ENCODE assay signal across 9 cellular contexts in genomic region chr18:961644-962355, GRCh38. TPM values are rescaled to one million over a fixed set of nuclear protein-coding genes. Genes with fewer than 3 reads are reported as not detected.
DNase-seq lines count a peak whose midpoint lies in the region; ATAC-seq, FAIRE-seq and TF ChIP-seq lines count a peak whose summit lies in the region.
"Had no signal": no experiment of that assay in that cellular context is flagged by ENCODE, and none has a peak within 500 bp of the region (broad histone marks: within the 10 kb centered on the region; RNA-seq: fewer than 3 reads in every experiment).

No MANE protein-coding gene starts in this region.

- H3K27me3 ChIP-seq in endothelial cell of umbilical vein (ENCODE audit: control insufficient read depth in 2 of 2, insufficient read depth in 2 of 2, low read length in 2 of 2) (peaks cover 3 to 10% of the 10 kb centered on the region in 2 experiments), thyroid gland (no peaks in the 10 kb centered on the region)

- H3K27ac ChIP-seq in endothelial cell of umbilical vein (ENCODE audit: insufficient read depth, low read depth, low read length) (no peak overlapping the region), thyroid gland (peak overlapping the region in 1 of 3 donors; percentile 62)

- peak overlapping the region; percentile 20 for H3K9ac ChIP-seq in endothelial cell of umbilical vein (replicated peaks; ENCODE audit: extremely low read depth, insufficient read depth, low read length)

- H3K79me2 ChIP-seq in endothelial cell of umbilical vein (ENCODE audit: control insufficient read depth, insufficient read depth, low read length): no peaks in the 10 kb centered on the region

- no peaks in the 10 kb centered on the region for H3K9me3 Mint-ChIP-seq in naive thymus-derived CD8-positive, alpha-beta T cell

- peak overlapping the region; percentile 69 for H3K4me2 ChIP-seq in endothelial cell of umbilical vein (ENCODE audit: insufficient read depth, low read length)

- H3K27ac Mint-ChIP-seq in naive thymus-derived CD8-positive, alpha-beta T cell: peak overlapping the region in 3 of 10 donors; percentile 3 to 34 (median 19)

- dilution Hi-C loops in endothelial cell of umbilical vein (cut with MboI; ENCODE audit: extremely low pct_ligation_motif_present, low sequenced_read_pairs): no loop called here

- no peaks in the 10 kb centered on the region for H3K36me3 Mint-ChIP-seq in naive thymus-derived CD8-positive, alpha-beta T cell

- peak; percentile 45 for DNase-seq in NCI-H345 (lab: John Stamatoyannopoulos, UW)
- DNase-seq in NCI-H345 treated with DMSO at 0.1 percent for 48 hours (lab: John Stamatoyannopoulos, UW; ENCODE audit: unreplicated experiment): no peak
- DNase-seq in NB4 (ENCODE audit: low read depth): peak; percentile 54
- DNase-seq in activated CD4-positive, alpha-beta T cell treated with anti-CD3 and anti-CD28 coated beads, Interleukin-2, amount 50 U/mL, for 24 hours (ENCODE audit: low read depth in 1 of 2, low spot score in 1 of 2): peak; percentile 3 to 7
- DNase-seq in endothelial cell of umbilical vein (ENCODE audit: low read depth, low spot score): peak; percentile 77
- DNase-seq in naive thymus-derived CD8-positive, alpha-beta T cell: peak in 9 of 10 donors; percentile 2 to 70 (median 38)
- peak; percentile 26 to 48 for DNase-seq in thyroid gland

- CTCF ChIA-PET in endothelial cell of umbilical vein (lab: Charles Lee): interaction anchor here (0.6 to 1.9 kb wide), 55 partner anchors 8 to 1585 kb away, joined by 3 to 28 read pairs (median 4); partner anchors contain the start of genes ADCYAP1 and ENOSF1

- H3K4me1 ChIP-seq in endothelial cell of umbilical vein (ENCODE audit: control insufficient read depth, extremely low read depth, insufficient read depth, low read length) (no peaks in the 10 kb centered on the region), thyroid gland (peaks cover 0 to 4% of the 10 kb centered on the region in 2 donors)

- no peak for TF ChIP-seq POLR2A in NB4 (IDR thresholded peaks at IDR 0.05; ENCODE audit: extremely low read depth, insufficient read length)
- no peak for TF ChIP-seq POLR2A in endothelial cell of umbilical vein (IDR thresholded peaks at IDR 0.05; ENCODE audit: low read depth, low read length)
- no peak for TF ChIP-seq POLR2A in thyroid gland (IDR thresholded peaks at IDR 0.05)

- H3K36me3 ChIP-seq in endothelial cell of umbilical vein (ENCODE audit: control insufficient read depth in 2 of 2, extremely low read depth in 1 of 2, insufficient read depth in 2 of 2, low read length in 2 of 2): no peaks in the 10 kb centered on the region
- H3K36me3 ChIP-seq in thyroid gland: no peaks in the 10 kb centered on the region

- no peaks in the 10 kb centered on the region for H4K20me1 ChIP-seq in endothelial cell of umbilical vein (replicated peaks; ENCODE audit: control insufficient read depth, extremely low read depth, insufficient read depth, low read length)

- H3K4me1 Mint-ChIP-seq in naive thymus-derived CD8-positive, alpha-beta T cell: peaks cover 1 to 7% (median 5%) of the 10 kb centered on the region in 4 donors

- peak; percentile 95 for FAIRE-seq in endothelial cell of umbilical vein (lab: Jason Lieb, UNC)

- no peaks in the 10 kb centered on the region for H3K9me1 ChIP-seq in endothelial cell of umbilical vein (replicated peaks; ENCODE audit: control insufficient read depth, extremely low read depth, insufficient read depth, low read length)

- peak in 1 of 2 donors; percentile 33 for ATAC-seq in naive thymus-derived CD8-positive, alpha-beta T cell
- ATAC-seq in GM21390 (IDR thresholded peaks at IDR 0.05; ENCODE audit: unreplicated experiment): no peak

- peaks cover 10 to 44% (median 12%) of the 10 kb centered on the region in 5 donors for H3K27me3 Mint-ChIP-seq in naive thymus-derived CD8-positive, alpha-beta T cell

- TF ChIP-seq CTCF in NB4 (IDR thresholded peaks at IDR 0.05; ENCODE audit: low read depth, low read length) (peak; percentile 90), endothelial cell of umbilical vein (IDR thresholded peaks at IDR 0.05; ENCODE audit: extremely low read depth in 1 of 2, insufficient read depth in 1 of 2, low read depth in 1 of 2, low read length in 2 of 2) (peak; percentile 81 to 93), thyroid gland (IDR thresholded peaks at IDR 0.05) (peak; percentile 59 to 99 (median 76))

- BruUV-seq in endothelial cell of umbilical vein (replicated peaks; lab: Mats Ljungman, UMichigan): no TSS peak

- peak overlapping the region; percentile 90 for H2AFZ ChIP-seq in endothelial cell of umbilical vein (ENCODE audit: low read depth, low read length)

- H3K4me3 ChIP-seq in NB4 (ENCODE audit: low read depth, low read length) (peak overlapping the region; percentile 23), endothelial cell of umbilical vein (replicated peaks in 1 of 3; ENCODE audit: insufficient read depth in 1 of 3, low read depth in 1 of 3, low read length in 3 of 3) (peak overlapping the region in 2 of 3 experiments; percentile 38 to 52), thyroid gland (replicated peaks in 1 of 3) (no peak overlapping the region)

- WGBS in thyroid gland, 2 donors: 9 to 10% methylated on average over 19 of the region's 19 CpGs

- peak overlapping the region; percentile 0 to 65 (median 26) for H3K4me3 Mint-ChIP-seq in naive thymus-derived CD8-positive, alpha-beta T cell

- POLR2A ChIA-PET in endothelial cell of umbilical vein (lab: Charles Lee): no interaction called here
- POLR2A ChIA-PET in naive thymus-derived CD8-positive, alpha-beta T cell (lab: Charles Lee): no interaction called here

- intact Hi-C loops in endothelial cell of umbilical vein (cut with micrococcal nuclease): loop anchor here (1.0 to 5.0 kb wide), 2 partner anchors 59 to 97 kb away; partner anchors contain the start of gene ADCYAP1
- intact Hi-C loops in thyroid gland (cut with DNase I): loop anchor here (10.0 kb wide), 1 partner anchor 97 kb away; no protein-coding TSS in a partner anchor

- H3K9me3 ChIP-seq in endothelial cell of umbilical vein (replicated peaks; ENCODE audit: control insufficient read depth, insufficient read depth, low read length) (no peaks in the 10 kb centered on the region), thyroid gland (no peaks in the 10 kb centered on the region)

TF ChIP-seq in endothelial cell of umbilical vein, 7 proteins besides CTCF, POLR2A, EP300 and RAD21:
- TF ChIP-seq FOS (IDR thresholded peaks at IDR 0.05; ENCODE audit: borderline replicate concordance, insufficient read depth, low read length) (no peak), EZH2 (IDR thresholded peaks at IDR 0.05; ENCODE audit: borderline replicate concordance, low read depth, low read length, severe bottlenecking) (no peak), MYC (IDR thresholded peaks at IDR 0.05; ENCODE audit: low read depth, low read length) (no peak), JUN (IDR thresholded peaks at IDR 0.05; ENCODE audit: borderline replicate concordance, insufficient read depth, insufficient read length, low read depth) (no peak), POLR2AphosphoS5 (IDR thresholded peaks at IDR 0.05; ENCODE audit: insufficient read depth, low read depth, low read length) (no peak), MAX (IDR thresholded peaks at IDR 0.05; ENCODE audit: insufficient read depth, insufficient read length) (no peak), GATA2 (IDR thresholded peaks at IDR 0.05; ENCODE audit: insufficient read depth, insufficient read length, low read depth, low read length) (no peak)

RNA-seq across cellular contexts. Expression of gene ADCYAP1, which starts 57.1 kb away (rescaled TPM):
- total RNA-seq in endothelial cell of umbilical vein (not detected in 2 replicates), thyroid gland (under 1 TPM in 3 of 4 donors, not detected in 1; 0.13 to 0.75 (median 0.20) TPM)
- polyA plus RNA-seq in endothelial cell of umbilical vein: not detected in 2 replicates
- polyA plus RNA-seq in endothelial cell of umbilical vein (2011; cell fraction: cytosol; rRNA removed): not detected in 2 replicates
- polyA plus RNA-seq in endothelial cell of umbilical vein (2011; cell fraction: nucleus; rRNA removed): not detected in 2 replicates
- polyA plus RNA-seq in endothelial cell of umbilical vein (2012): not detected in 2 replicates
- not detected in 2 replicates for polyA minus RNA-seq in endothelial cell of umbilical vein
- not detected for polyA minus RNA-seq in endothelial cell of umbilical vein (2011; cell fraction: cytosol; rRNA and poly(A)+ RNA removed)
- not detected in 2 replicates for polyA minus RNA-seq in endothelial cell of umbilical vein (2011; cell fraction: nucleus; rRNA and poly(A)+ RNA removed)
- total RNA-seq in naive thymus-derived CD8-positive, alpha-beta T cell: not detected
- polyA plus RNA-seq in naive thymus-derived CD8-positive, alpha-beta T cell: not detected
- total RNA-seq: mononuclear cell had no signal

Comparison
In these comparisons a context has a peak if more than half of its experiments do, and no peak if none do; other contexts are left out.
1. H3K4me3 ChIP-seq: peak in NB4 (single experiment) and endothelial cell of umbilical vein (2 of 3); none in thyroid gland (0 of 3).
2. Peak in every context shown above with its lines, with median percentiles within 50 percentile points of each other: CTCF ChIP-seq.